14 cellular contexts compared by ENCODE assay signal in the genomic region with DNA sequence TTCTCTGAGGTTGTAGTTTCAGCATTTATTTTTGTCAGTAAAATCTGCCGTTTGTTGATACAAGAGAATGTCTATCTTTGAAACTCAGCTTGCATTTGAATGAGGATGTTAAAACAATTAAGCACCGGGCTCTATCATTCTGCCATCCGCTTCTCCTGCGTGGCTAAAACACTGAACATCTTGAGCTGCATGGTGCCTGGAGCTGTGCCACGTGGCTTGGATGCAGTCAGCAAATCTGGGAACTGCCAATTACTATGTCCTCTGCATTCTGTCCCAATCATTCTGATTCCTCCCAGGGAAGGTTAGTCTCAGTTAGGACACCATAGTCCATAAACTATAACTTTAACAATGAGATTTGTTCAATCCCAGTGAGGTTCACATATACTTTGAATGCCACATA.
"Had no signal": no experiment of that assay in that cellular context is flagged by ENCODE, and none has a peak within 500 bp of the region (broad histone marks: within the 10 kb centered on the region; RNA-seq: fewer than 3 reads in every experiment).

No MANE protein-coding gene starts in this region.

- H3K9me3 ChIP-seq: heart left ventricle had no signal

- H3K27ac ChIP-seq: heart left ventricle, VCaP had no signal

- H3K4me1 ChIP-seq: heart left ventricle had no signal

- H3K4me3 ChIP-seq: heart left ventricle had no signal

- H3K27me3 ChIP-seq: heart left ventricle had no signal

- DNase-seq: activated CD4-positive, alpha-beta memory T cell treated with anti-CD3 and anti-CD28 coated beads, Interleukin-2, amount 10 ng/mL, durations not matched to agents 7 days and 5 days; activated naive CD8-positive, alpha-beta T cell treated with anti-CD3 and anti-CD28 coated beads, Interleukin-2, amount 10 ng/mL, durations not matched to agents 7 days and 5 days; activated T-cell treated with anti-CD3 and anti-CD28 coated beads, Interleukin-2, amount 50 U/mL, for 48 hours; caudate nucleus; dermis blood vessel endothelial cell; erythroblast; foreskin melanocyte; heart left ventricle; natural killer cell; occipital lobe; stimulated activated CD4-positive, alpha-beta T cell treated with anti-CD3 and anti-CD28 coated beads, Interleukin-2, amount 100 ng/mL, for 24 hours; stimulated activated naive CD4-positive, alpha-beta T cell treated with Interleukin-2 at 50 U/mL for 16 hours; trophoblast cell had no signal

- H3K36me3 ChIP-seq: heart left ventricle had no signal
